ENCODE assay signal across 17 cellular contexts in the genomic region with DNA sequence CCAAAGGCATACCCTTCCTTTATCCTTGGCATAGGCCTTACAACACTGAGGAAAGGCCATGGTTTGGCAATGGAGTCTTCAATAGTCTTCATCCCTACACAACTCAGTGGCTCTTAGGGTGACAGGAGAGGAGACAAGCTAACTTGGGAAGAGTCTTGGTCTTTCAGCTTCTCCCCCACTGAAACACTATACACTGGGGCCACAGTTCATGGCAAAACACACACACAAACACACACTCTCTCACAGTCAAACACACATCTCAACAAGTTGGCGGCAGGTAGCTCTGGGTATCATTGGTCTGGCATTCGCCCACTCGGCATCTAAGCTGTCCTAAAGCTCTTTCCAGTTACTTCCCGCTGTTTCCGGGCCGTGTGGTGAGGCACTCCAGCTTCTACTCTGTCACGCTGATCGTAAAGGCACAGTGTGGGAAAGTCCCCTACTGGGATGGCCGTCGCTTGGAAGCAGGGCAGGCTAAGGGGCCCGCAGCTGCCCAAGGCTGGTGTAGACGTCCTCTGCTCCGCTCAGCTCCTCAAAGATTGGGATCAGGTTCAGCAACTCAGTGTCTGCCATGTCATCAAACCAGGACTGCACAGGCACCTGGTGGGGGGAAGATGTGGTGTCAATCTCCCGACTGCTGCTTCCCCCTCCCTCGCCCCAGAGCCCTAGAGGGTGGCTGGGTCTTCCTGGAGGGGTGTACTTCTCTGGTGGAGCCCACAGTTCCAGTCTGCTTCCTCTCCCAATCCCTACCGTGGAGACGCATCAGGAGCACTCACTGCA. TPM values are rescaled to one million over a fixed set of nuclear protein-coding genes. Genes with fewer than 3 reads are reported as not detected.
DNase-seq lines count a peak whose midpoint lies in the region; ATAC-seq, FAIRE-seq and TF ChIP-seq lines count a peak whose summit lies in the region.
"Had no signal": no experiment of that assay in that cellular context is flagged by ENCODE, and none has a peak within 500 bp of the region (broad histone marks: within the 10 kb centered on the region; RNA-seq: fewer than 3 reads in every experiment).

No MANE protein-coding gene starts in this region.

- H3K4me1 ChIP-seq in right cardiac atrium (ENCODE audit: control insufficient read depth, insufficient read depth, low read length) (peaks cover 14% of the 10 kb centered on the region), K562 (replicated peaks in 1 of 2; ENCODE audit: control insufficient read depth in 2 of 2, insufficient read depth in 2 of 2, low read length in 2 of 2) (no peaks in the 10 kb centered on the region), upper lobe of right lung (peaks cover 8% of the 10 kb centered on the region)
- H3K4me1 ChIP-seq: thyroid gland had no signal

- BruUV-seq in K562 (replicated peaks; lab: Mats Ljungman, UMichigan), result no TSS peak

- in situ Hi-C loops in K562 (cut with MboI), result no loop called here

- no peak for TF ChIP-seq POLR2A in K562 (conservative IDR thresholded peaks at IDR 0.05)

- no peak for TF ChIP-seq RAD21 in K562 (CRISPR knock-in tag; conservative IDR thresholded peaks at IDR 0.05 in 1 of 2, IDR thresholded peaks at IDR 0.05 in 1 of 2)

- no peak for TF ChIP-seq EP300 in K562 (IDR thresholded peaks at IDR 0.05; ENCODE audit: low read length)

- no peak for ATAC-seq in right cardiac atrium
- ATAC-seq in Right ventricle myocardium inferior, result no peak
- no peak for ATAC-seq in K562
- ATAC-seq in naive thymus-derived CD8-positive, alpha-beta T cell, result no peak
- ATAC-seq in upper lobe of right lung, result no peak
- no peak for ATAC-seq in HG03442 (IDR thresholded peaks at IDR 0.05; ENCODE audit: unreplicated experiment)
- ATAC-seq: mucosa of descending colon had no signal

- DNase-seq in right cardiac atrium (no peak), Right ventricle myocardium inferior (ENCODE audit: missing footprints) (no peak), K562 (ENCODE audit: extremely low read depth in 1 of 4, low spot score in 3 of 4) (no peak), upper lobe of right lung (no peak)
- DNase-seq in naive thymus-derived CD8-positive, alpha-beta T cell, result no peak
- DNase-seq in stimulated activated CD8-positive, alpha-beta memory T cell treated with anti-CD3 and anti-CD28 coated beads, Interleukin-4, amount 100 ng/mL, for 48 hours, result no peak
- DNase-seq in stimulated activated CD4-positive, alpha-beta T cell treated with anti-CD3 and anti-CD28 coated beads, Interleukin-2, amount 100 ng/mL, for 24 hours, result no peak
- DNase-seq: activated CD8-positive, alpha-beta memory T cell treated with anti-CD3 and anti-CD28 coated beads for 24 hours; activated effector memory CD4-positive, alpha-beta T cell treated with Interleukin-2 at 50 U/mL for 16 hours; mucosa of descending colon; NCI-H1694 treated with DMSO at 0.1 percent for 48 hours; NCI-H446; stimulated activated CD4-positive, alpha-beta T cell treated with anti-CD3 and anti-CD28 coated beads, Interleukin-2, amount 100 ng/mL, for 48 hours; thyroid gland had no signal

- H3K4me3 ChIP-seq in right cardiac atrium (ENCODE audit: low read length) (no peak overlapping the region), K562 (no peak overlapping the region), upper lobe of right lung (no peak overlapping the region)
- H3K4me3 ChIP-seq: mucosa of descending colon, thyroid gland had no signal

- peaks cover 0 to 17% (median 10%) of the 10 kb centered on the region in 4 donors for H3K4me1 Mint-ChIP-seq in naive thymus-derived CD8-positive, alpha-beta T cell

- no peaks in the 10 kb centered on the region for H3K9me1 ChIP-seq in K562 (ENCODE audit: control insufficient read depth, insufficient read depth, low read length)

- H3K9ac ChIP-seq in K562 (ENCODE audit: insufficient read depth in 1 of 2, low read depth in 2 of 2, low read length in 2 of 2), result no peak overlapping the region

- TF ChIP-seq CTCF in K562 (IDR thresholded peaks at IDR 0.05 in 2 of 3, conservative IDR thresholded peaks at IDR 0.05 in 1 of 3; ENCODE audit: insufficient read depth in 2 of 3, low read depth in 1 of 3, low read length in 3 of 3) (no peak), upper lobe of right lung (IDR thresholded peaks at IDR 0.05) (no peak)

- 71% methylated on average over 17 of the region's 17 CpGs for WGBS in right cardiac atrium
- 93% methylated on average over 17 of the region's 17 CpGs for WGBS in K562 (ENCODE audit: insufficient coverage, low coverage, missing lambda C conversion rate)

- CTCF ChIA-PET in K562 (lab: Yijun Ruan, JAX; ENCODE audit: low intra/inter-chr PET ratio), result no interaction called here

- H3K27ac ChIP-seq in right cardiac atrium (ENCODE audit: low read length), result peak overlapping the region; percentile 50
- H3K27ac ChIP-seq in K562 (ENCODE audit: extremely low read depth, low read depth, low read length), result no peak overlapping the region
- H3K27ac ChIP-seq in upper lobe of right lung, result peak overlapping the region; percentile 14

- peak; percentile 78 for FAIRE-seq in K562 (lab: Jason Lieb, UNC)
- FAIRE-seq: GM12892 had no signal

- H3K27me3 ChIP-seq in right cardiac atrium (ENCODE audit: control insufficient read depth, insufficient read depth), result no peaks in the 10 kb centered on the region
- no peaks in the 10 kb centered on the region for H3K27me3 ChIP-seq in K562 (ENCODE audit: control insufficient read depth in 2 of 2, insufficient read depth in 2 of 2, low read length in 2 of 2)
- no peaks in the 10 kb centered on the region for H3K27me3 ChIP-seq in upper lobe of right lung
- H3K27me3 ChIP-seq: thyroid gland had no signal

- POLR2A ChIA-PET in K562 (lab: Yijun Ruan, JAX), result interaction anchor here (0.6 to 1.3 kb wide), 9 partner anchors 8 to 132 kb away, joined by 3 to 11 read pairs (median 3); no protein-coding TSS in a partner anchor
- POLR2A ChIA-PET in naive thymus-derived CD8-positive, alpha-beta T cell (lab: Charles Lee), result interaction anchor here (0.6 to 1.6 kb wide), 2 partner anchors 11 to 75 kb away, joined by 3 read pairs; no protein-coding TSS in a partner anchor

- H3K79me2 ChIP-seq in K562 (ENCODE audit: control insufficient read depth, insufficient read depth, low read length), result no peaks in the 10 kb centered on the region; the same call in 2 of the 3 replicates

- H3K36me3 ChIP-seq in K562 (ENCODE audit: control insufficient read depth, insufficient read depth, low read length) (peaks cover 69% of the 10 kb centered on the region), upper lobe of right lung (peaks cover 90% of the 10 kb centered on the region)

- peaks cover 0 to 88% (median 7%) of the 10 kb centered on the region in 3 donors for H3K36me3 Mint-ChIP-seq in naive thymus-derived CD8-positive, alpha-beta T cell

- peaks cover 13% of the 10 kb centered on the region for H4K20me1 ChIP-seq in K562 (replicated peaks; ENCODE audit: control insufficient read depth, insufficient read depth, low read length)

- H3K9me3 ChIP-seq in right cardiac atrium (ENCODE audit: control insufficient read depth, low read length) (no peaks in the 10 kb centered on the region), K562 (replicated peaks; ENCODE audit: control insufficient read depth, insufficient read depth, low read depth, low read length) (no peaks in the 10 kb centered on the region), upper lobe of right lung (no peaks in the 10 kb centered on the region)
- H3K9me3 ChIP-seq: mucosa of descending colon, thyroid gland had no signal

- H3K4me2 ChIP-seq in K562 (ENCODE audit: insufficient read depth, low read length), result no peak overlapping the region

- H3K27me3 Mint-ChIP-seq in naive thymus-derived CD8-positive, alpha-beta T cell, result no peaks in the 10 kb centered on the region
- H3K27me3 Mint-ChIP-seq: dendritic cell treated with granulocyte-macrophage colony-stimulating factor and Interleukin-4, amounts not matched to agents 40 ng/mL and 50 ng/mL, for 4 days had no signal

- intact Hi-C loops in right cardiac atrium (cut with DNase I), result no loop called here
- intact Hi-C loops in Right ventricle myocardium inferior (cut with DNase I), result no loop called here
- intact Hi-C loops in K562 (cut with micrococcal nuclease), result no loop called here
- intact Hi-C loops in upper lobe of right lung (cut with DNase I), result no loop called here

- H3K27ac Mint-ChIP-seq in naive thymus-derived CD8-positive, alpha-beta T cell, result peak overlapping the region in 6 of 10 donors; percentile 40 to 87 (median 62)
- H3K27ac Mint-ChIP-seq: dendritic cell treated with granulocyte-macrophage colony-stimulating factor and Interleukin-4, amounts not matched to agents 40 ng/mL and 50 ng/mL, for 4 days had no signal

- no peak overlapping the region for H3K4me3 Mint-ChIP-seq in naive thymus-derived CD8-positive, alpha-beta T cell
- H3K4me3 Mint-ChIP-seq: dendritic cell treated with granulocyte-macrophage colony-stimulating factor and Interleukin-4, amounts not matched to agents 40 ng/mL and 50 ng/mL, for 4 days had no signal

- no peak overlapping the region for H2AFZ ChIP-seq in K562 (ENCODE audit: low read depth, low read length)

- H3K9me3 Mint-ChIP-seq in naive thymus-derived CD8-positive, alpha-beta T cell, result no peaks in the 10 kb centered on the region
- H3K9me3 Mint-ChIP-seq: dendritic cell treated with granulocyte-macrophage colony-stimulating factor and Interleukin-4, amounts not matched to agents 40 ng/mL and 50 ng/mL, for 4 days had no signal

RNA-seq across cellular contexts. Expression of a gene that starts 4.8 kb away (rescaled TPM):
- total RNA-seq in right cardiac atrium, result 1 to 10 TPM; 2.6 to 4.1 (median 3.2) TPM
- 3.2 TPM for polyA plus RNA-seq in right cardiac atrium
- 2.1 TPM for total RNA-seq in Right ventricle myocardium inferior
- total RNA-seq in K562 (2011; cell fraction: chromatin; rRNA removed; ENCODE audit: low replicate concordance), result 1.2 and 1.3 TPM in 2 replicates
- total RNA-seq in K562 (2011; cell fraction: nucleolus; rRNA removed), result 0.39 and 0.83 TPM in 2 replicates
- total RNA-seq in K562 (2011; cell fraction: nucleoplasm; rRNA removed), result 1.1 and 1.5 TPM in 2 replicates
- total RNA-seq in K562 (2014; rRNA removed), result 0.05 and 0.24 TPM in 2 replicates
- 0.16 and 0.22 TPM in 2 replicates for total RNA-seq in K562 (2014; rRNA removed; fragmentation: Illumina TruSeq; extraction: Trizol)
- 0.25 and 0.34 TPM in 2 replicates for total RNA-seq in K562 (2015; rRNA removed; fragmentation: Illumina TruSeq; extraction: Trizol)
- 0.27 and 0.33 TPM in 2 replicates for total RNA-seq in K562 (2021)
- polyA plus RNA-seq in K562 (2011; rRNA removed), result 0.17 and 0.24 TPM in 2 replicates
- 0.10 and 0.18 TPM in 2 replicates for polyA plus RNA-seq in K562 (2011; cell fraction: cytosol; rRNA removed)
- polyA plus RNA-seq in K562 (2011; cell fraction: nucleus; rRNA removed), result 0.55 and 0.97 TPM in 2 replicates
- 0.73 and 2.2 TPM in 2 replicates for polyA plus RNA-seq in K562 (2012)
- polyA plus RNA-seq in K562 (2014; fragmentation: Illumina TruSeq; extraction: Trizol), result 0.39 TPM in 2 replicates
- under 1 TPM; 0.24 to 0.36 TPM for polyA plus RNA-seq in K562 (2014; fragmentation: Nextera tagmentation; extraction: Ambion mirVana)
- 1.5 TPM in 1 of 2 replicates, not detected in the other for polyA plus RNA-seq in K562 (2014; rRNA removed)
- polyA minus RNA-seq in K562 (2011; rRNA and poly(A)+ RNA removed), result 0.18 and 0.27 TPM in 2 replicates
- not detected in 2 replicates for polyA minus RNA-seq in K562 (2011; cell fraction: cytosol; rRNA and poly(A)+ RNA removed)
- 0.27 and 0.89 TPM in 2 replicates for polyA minus RNA-seq in K562 (2011; cell fraction: nucleus; rRNA and poly(A)+ RNA removed)
- total RNA-seq in naive thymus-derived CD8-positive, alpha-beta T cell, result 10 to 100 TPM; 13.4 to 16.8 TPM
- under 1 TPM; 0.11 to 0.80 (median 0.13) TPM for polyA plus RNA-seq in naive thymus-derived CD8-positive, alpha-beta T cell
- 11.3 TPM for total RNA-seq in upper lobe of right lung

RNA-seq across cellular contexts. Expression of a gene that starts 23.2 kb away (rescaled TPM):
- total RNA-seq in right cardiac atrium (100 to 1,000 TPM in 2 of 4 donors, 10 to 100 TPM in 2; 94.3 to 116 (median 103) TPM), Right ventricle myocardium inferior (105 TPM), K562 (2014; rRNA removed) (42.0 and 60.5 TPM in 2 replicates), K562 (2014; rRNA removed; fragmentation: Illumina TruSeq; extraction: Trizol) (46.6 and 47.7 TPM in 2 replicates), K562 (2015; rRNA removed; fragmentation: Illumina TruSeq; extraction: Trizol) (39.8 and 40.2 TPM in 2 replicates), K562 (2021) (93.7 and 108 TPM in 2 replicates), upper lobe of right lung (217 TPM)
- polyA plus RNA-seq in right cardiac atrium (41.7 TPM), K562 (2011; rRNA removed) (87.2 and 94.7 TPM in 2 replicates), K562 (2014; fragmentation: Illumina TruSeq; extraction: Trizol) (86.4 and 89.3 TPM in 2 replicates), K562 (2014; fragmentation: Nextera tagmentation; extraction: Ambion mirVana) (10 to 100 TPM; 20.4 to 24.1 TPM), K562 (2014; rRNA removed) (62.5 and 64.5 TPM in 2 replicates)
- total RNA-seq in K562 (2011; cell fraction: chromatin; rRNA removed; ENCODE audit: low replicate concordance), result 89.2 and 157 TPM in 2 replicates
- 72.6 and 88.1 TPM in 2 replicates for total RNA-seq in K562 (2011; cell fraction: nucleolus; rRNA removed)
- 93.3 and 110 TPM in 2 replicates for total RNA-seq in K562 (2011; cell fraction: nucleoplasm; rRNA removed)
- 115 and 117 TPM in 2 replicates for polyA plus RNA-seq in K562 (2011; cell fraction: cytosol; rRNA removed)
- polyA plus RNA-seq in K562 (2011; cell fraction: nucleus; rRNA removed), result 128 and 133 TPM in 2 replicates
- polyA plus RNA-seq in K562 (2012), result 83.4 and 116 TPM in 2 replicates
- 102 and 145 TPM in 2 replicates for polyA minus RNA-seq in K562 (2011; rRNA and poly(A)+ RNA removed)
- 85.8 and 88.5 TPM in 2 replicates for polyA minus RNA-seq in K562 (2011; cell fraction: cytosol; rRNA and poly(A)+ RNA removed)
- 40.9 and 69.2 TPM in 2 replicates for polyA minus RNA-seq in K562 (2011; cell fraction: nucleus; rRNA and poly(A)+ RNA removed)
- 100 to 1,000 TPM; 258 to 262 TPM for total RNA-seq in naive thymus-derived CD8-positive, alpha-beta T cell
- polyA plus RNA-seq in naive thymus-derived CD8-positive, alpha-beta T cell, result 10 to 100 TPM; 51.4 to 81.2 (median 71.5) TPM

RNA-seq across cellular contexts. Expression of a gene that starts 40.7 kb away (rescaled TPM):
- total RNA-seq in right cardiac atrium (10 to 100 TPM; 28.9 to 36.1 (median 33.0) TPM), Right ventricle myocardium inferior (48.2 TPM), K562 (2014; rRNA removed) (56.7 and 74.2 TPM in 2 replicates), K562 (2014; rRNA removed; fragmentation: Illumina TruSeq; extraction: Trizol) (48.1 and 56.4 TPM in 2 replicates), K562 (2015; rRNA removed; fragmentation: Illumina TruSeq; extraction: Trizol) (56.0 and 58.2 TPM in 2 replicates), K562 (2021) (62.4 and 62.6 TPM in 2 replicates), upper lobe of right lung (24.3 TPM)
- polyA plus RNA-seq in right cardiac atrium (50.7 TPM), K562 (2011; rRNA removed) (38.9 and 44.6 TPM in 2 replicates), K562 (2014; fragmentation: Illumina TruSeq; extraction: Trizol) (55.3 and 57.1 TPM in 2 replicates), K562 (2014; fragmentation: Nextera tagmentation; extraction: Ambion mirVana) (100 to 1,000 TPM; 166 to 198 TPM), K562 (2014; rRNA removed) (60.2 and 70.7 TPM in 2 replicates)
- total RNA-seq in K562 (2011; cell fraction: chromatin; rRNA removed; ENCODE audit: low replicate concordance), result 19.9 and 28.1 TPM in 2 replicates
- 16.2 and 23.0 TPM in 2 replicates for total RNA-seq in K562 (2011; cell fraction: nucleolus; rRNA removed)
- 21.9 and 30.2 TPM in 2 replicates for total RNA-seq in K562 (2011; cell fraction: nucleoplasm; rRNA removed)
- 21.4 and 23.3 TPM in 2 replicates for polyA plus RNA-seq in K562 (2011; cell fraction: cytosol; rRNA removed)
- polyA plus RNA-seq in K562 (2011; cell fraction: nucleus; rRNA removed), result 15.8 and 18.8 TPM in 2 replicates
- polyA plus RNA-seq in K562 (2012), result 34.8 and 50.5 TPM in 2 replicates
- 11.8 and 13.0 TPM in 2 replicates for polyA minus RNA-seq in K562 (2011; rRNA and poly(A)+ RNA removed)
- 13.4 and 15.1 TPM in 2 replicates for polyA minus RNA-seq in K562 (2011; cell fraction: cytosol; rRNA and poly(A)+ RNA removed)
- 7.0 and 9.2 TPM in 2 replicates for polyA minus RNA-seq in K562 (2011; cell fraction: nucleus; rRNA and poly(A)+ RNA removed)
- 10 to 100 TPM; 18.9 to 29.0 TPM for total RNA-seq in naive thymus-derived CD8-positive, alpha-beta T cell
- polyA plus RNA-seq in naive thymus-derived CD8-positive, alpha-beta T cell, result 10 to 100 TPM; 25.5 to 31.0 (median 28.3) TPM

RNA-seq across cellular contexts. Expression of a gene that starts 50.9 kb away (rescaled TPM):
- total RNA-seq in right cardiac atrium (1 to 10 TPM; 2.1 to 3.1 (median 2.6) TPM), Right ventricle myocardium inferior (1.2 TPM), K562 (2014; rRNA removed) (4.1 and 6.0 TPM in 2 replicates), K562 (2014; rRNA removed; fragmentation: Illumina TruSeq; extraction: Trizol) (6.9 and 7.8 TPM in 2 replicates), K562 (2015; rRNA removed; fragmentation: Illumina TruSeq; extraction: Trizol) (6.1 and 6.6 TPM in 2 replicates), K562 (2021) (7.2 and 11.7 TPM in 2 replicates), upper lobe of right lung (8.0 TPM)
- polyA plus RNA-seq in right cardiac atrium (0.95 TPM), K562 (2011; rRNA removed) (17.2 and 17.6 TPM in 2 replicates), K562 (2014; fragmentation: Illumina TruSeq; extraction: Trizol) (9.1 and 10.6 TPM in 2 replicates), K562 (2014; fragmentation: Nextera tagmentation; extraction: Ambion mirVana) (1 to 10 TPM; 4.9 to 9.1 TPM), K562 (2014; rRNA removed) (7.9 and 11.4 TPM in 2 replicates)
- total RNA-seq in K562 (2011; cell fraction: chromatin; rRNA removed; ENCODE audit: low replicate concordance), result 15.8 and 16.5 TPM in 2 replicates
- total RNA-seq in K562 (2011; cell fraction: nucleolus; rRNA removed), result 9.3 and 9.8 TPM in 2 replicates
- 17.6 and 32.4 TPM in 2 replicates for total RNA-seq in K562 (2011; cell fraction: nucleoplasm; rRNA removed)
- 11.6 and 19.1 TPM in 2 replicates for polyA plus RNA-seq in K562 (2011; cell fraction: cytosol; rRNA removed)
- polyA plus RNA-seq in K562 (2011; cell fraction: nucleus; rRNA removed), result 18.5 and 21.8 TPM in 2 replicates
- polyA plus RNA-seq in K562 (2012), result 9.6 and 10.6 TPM in 2 replicates
- polyA minus RNA-seq in K562 (2011; rRNA and poly(A)+ RNA removed), result 10.0 and 10.5 TPM in 2 replicates
- 6.1 and 9.4 TPM in 2 replicates for polyA minus RNA-seq in K562 (2011; cell fraction: cytosol; rRNA and poly(A)+ RNA removed)
- polyA minus RNA-seq in K562 (2011; cell fraction: nucleus; rRNA and poly(A)+ RNA removed), result 3.9 and 6.0 TPM in 2 replicates
- total RNA-seq in naive thymus-derived CD8-positive, alpha-beta T cell, result 1 to 10 TPM; 2.9 to 4.0 TPM
- polyA plus RNA-seq in naive thymus-derived CD8-positive, alpha-beta T cell, result 1 to 10 TPM; 1.4 to 4.2 (median 1.8) TPM

RNA-seq across cellular contexts. Expression of a gene that starts 51.4 kb away (rescaled TPM):
- total RNA-seq in right cardiac atrium, result 10 to 100 TPM in 1 of 4 donors, 1 to 10 TPM in 3; 5.7 to 15.8 (median 8.5) TPM
- 6.3 TPM for polyA plus RNA-seq in right cardiac atrium
- 7.0 TPM for total RNA-seq in Right ventricle myocardium inferior
- total RNA-seq in K562 (2011; cell fraction: chromatin; rRNA removed; ENCODE audit: low replicate concordance), result 40.7 and 110 TPM in 2 replicates
- total RNA-seq in K562 (2011; cell fraction: nucleolus; rRNA removed), result 57.1 and 83.5 TPM in 2 replicates
- 43.7 and 55.2 TPM in 2 replicates for total RNA-seq in K562 (2011; cell fraction: nucleoplasm; rRNA removed)
- 24.0 and 42.5 TPM in 2 replicates for total RNA-seq in K562 (2014; rRNA removed)
- total RNA-seq in K562 (2014; rRNA removed; fragmentation: Illumina TruSeq; extraction: Trizol), result 12.6 and 14.6 TPM in 2 replicates
- total RNA-seq in K562 (2015; rRNA removed; fragmentation: Illumina TruSeq; extraction: Trizol), result 17.5 and 18.0 TPM in 2 replicates
- total RNA-seq in K562 (2021), result 44.0 and 49.3 TPM in 2 replicates
- polyA plus RNA-seq in K562 (2011; rRNA removed), result 39.2 and 45.1 TPM in 2 replicates
- polyA plus RNA-seq in K562 (2011; cell fraction: cytosol; rRNA removed), result 33.7 and 38.8 TPM in 2 replicates
- 75.9 and 78.4 TPM in 2 replicates for polyA plus RNA-seq in K562 (2011; cell fraction: nucleus; rRNA removed)
- 25.3 and 44.9 TPM in 2 replicates for polyA plus RNA-seq in K562 (2012)
- 36.8 and 47.6 TPM in 2 replicates for polyA plus RNA-seq in K562 (2014; fragmentation: Illumina TruSeq; extraction: Trizol)
- 10 to 100 TPM; 52.9 to 65.9 TPM for polyA plus RNA-seq in K562 (2014; fragmentation: Nextera tagmentation; extraction: Ambion mirVana)
- 23.9 and 32.1 TPM in 2 replicates for polyA plus RNA-seq in K562 (2014; rRNA removed)
- polyA minus RNA-seq in K562 (2011; rRNA and poly(A)+ RNA removed), result 23.4 and 33.9 TPM in 2 replicates
- polyA minus RNA-seq in K562 (2011; cell fraction: cytosol; rRNA and poly(A)+ RNA removed), result 15.1 and 20.4 TPM in 2 replicates
- polyA minus RNA-seq in K562 (2011; cell fraction: nucleus; rRNA and poly(A)+ RNA removed), result 30.3 and 41.1 TPM in 2 replicates
- total RNA-seq in naive thymus-derived CD8-positive, alpha-beta T cell, result 10 to 100 TPM; 14.6 to 17.6 TPM
- polyA plus RNA-seq in naive thymus-derived CD8-positive, alpha-beta T cell, result 10 to 100 TPM; 12.9 to 21.7 (median 18.7) TPM
- total RNA-seq in upper lobe of right lung, result 26.9 TPM
